8 cellular contexts compared by ENCODE assay signal in genomic region chr1:62784509-62785365, GRCh38. TPM values are rescaled to one million over a fixed set of nuclear protein-coding genes. Genes with fewer than 3 reads are reported as not detected.
DNase-seq lines count a peak whose midpoint lies in the region; ATAC-seq and TF ChIP-seq lines count a peak whose summit lies in the region.

No MANE protein-coding gene starts in this region.

- ATAC-seq in GM21367 (IDR thresholded peaks at IDR 0.05; ENCODE audit: unreplicated experiment), result peak; percentile 18
- ATAC-seq in activated CD8-positive, alpha-beta T cell treated with anti-CD3 and anti-CD28 coated beads, Interleukin-2, amount 10 ng/mL, durations not matched to agents 7 days and 5 days, result peak; percentile 15

- CTCF ChIA-PET in activated CD8-positive, alpha-beta T cell treated with anti-CD3 and anti-CD28 coated beads, Interleukin-2, amount 10 ng/mL, durations not matched to agents 7 days and 5 days (lab: Charles Lee), result interaction anchor here (1.0 kb wide), 1 partner anchor 57 kb away, joined by 3 read pairs; no protein-coding TSS in a partner anchor

- H3K9ac ChIP-seq in ES-I3 (ENCODE audit: low read depth, low read length) (peak overlapping the region; percentile 67), iPS-15b (ENCODE audit: low read depth, low read length) (peak overlapping the region; percentile 85)

- H3K4me1 Mint-ChIP-seq in activated CD8-positive, alpha-beta T cell treated with anti-CD3 and anti-CD28 coated beads, Interleukin-2, amount 10 ng/mL, durations not matched to agents 7 days and 5 days (ENCODE audit: low read depth), result peaks cover 5% of the 10 kb centered on the region

- H3K27me3 ChIP-seq in HL-60 (ENCODE audit: insufficient read depth, poor library complexity, severe bottlenecking), result no peaks in the 10 kb centered on the region
- H3K27me3 ChIP-seq in iPS-15b (ENCODE audit: control insufficient read depth, insufficient read depth, low read length), result no peaks in the 10 kb centered on the region

- H3K4me3 ChIP-seq in HL-60 (replicated peaks; ENCODE audit: insufficient read depth, low read length), result peak overlapping the region; percentile 83
- H3K4me3 ChIP-seq in iPS-15b (ENCODE audit: low read depth, low read length), result peak overlapping the region; percentile 100

- H3K36me3 ChIP-seq in ES-I3 (ENCODE audit: insufficient read depth, low read length) (no peaks in the 10 kb centered on the region), iPS-15b (ENCODE audit: control insufficient read depth, insufficient read depth, low read length) (no peaks in the 10 kb centered on the region)

- H3K27ac Mint-ChIP-seq in activated CD8-positive, alpha-beta T cell treated with anti-CD3 and anti-CD28 coated beads, Interleukin-2, amount 10 ng/mL, durations not matched to agents 7 days and 5 days, result no peak overlapping the region

- no peak for TF ChIP-seq CTCF in HL-60 (IDR thresholded peaks at IDR 0.05; ENCODE audit: insufficient read depth, low read length)

- no peaks in the 10 kb centered on the region for H3K4me1 ChIP-seq in ES-I3 (ENCODE audit: insufficient read depth, low read length)
- no peaks in the 10 kb centered on the region for H3K4me1 ChIP-seq in iPS-15b (ENCODE audit: control insufficient read depth, insufficient read depth, low read length)

- no peaks in the 10 kb centered on the region for H3K9me3 Mint-ChIP-seq in activated CD8-positive, alpha-beta T cell treated with anti-CD3 and anti-CD28 coated beads, Interleukin-2, amount 10 ng/mL, durations not matched to agents 7 days and 5 days (ENCODE audit: insufficient read depth)

- no peaks in the 10 kb centered on the region for H3K9me3 ChIP-seq in ES-I3 (ENCODE audit: control insufficient read depth, insufficient read depth, low read length)
- H3K9me3 ChIP-seq in iPS-15b (ENCODE audit: control insufficient read depth, insufficient read depth, low read length), result no peaks in the 10 kb centered on the region

- no peak overlapping the region for H3K4me3 Mint-ChIP-seq in activated CD8-positive, alpha-beta T cell treated with anti-CD3 and anti-CD28 coated beads, Interleukin-2, amount 10 ng/mL, durations not matched to agents 7 days and 5 days

- H3K27me3 Mint-ChIP-seq in activated CD8-positive, alpha-beta T cell treated with anti-CD3 and anti-CD28 coated beads, Interleukin-2, amount 10 ng/mL, durations not matched to agents 7 days and 5 days (ENCODE audit: low read depth), result peaks cover 6% of the 10 kb centered on the region

- DNase-seq in HL-60 (ENCODE audit: low read depth in 1 of 2, low spot score in 1 of 2), result peak in 1 of 2 experiments; percentile 57
- DNase-seq in activated CD8-positive, alpha-beta T cell treated with anti-CD3 and anti-CD28 coated beads, Interleukin-2, amount 10 ng/mL, durations not matched to agents 7 days and 5 days, result peak; percentile 31
- DNase-seq in stromal cell of bone marrow (ENCODE audit: low read depth), result peak; percentile 6
- no peak for DNase-seq in islet precursor cell
- DNase-seq in activated CD4-positive, CD25-positive, alpha-beta regulatory T cell treated with anti-CD3 and anti-CD28 coated beads, Interleukin-2, amount 50 U/mL, for 72 hours, result no peak

- H3K27ac ChIP-seq in HL-60 (replicated peaks), result peak overlapping the region; percentile 89

- no peaks in the 10 kb centered on the region for H3K36me3 Mint-ChIP-seq in activated CD8-positive, alpha-beta T cell treated with anti-CD3 and anti-CD28 coated beads, Interleukin-2, amount 10 ng/mL, durations not matched to agents 7 days and 5 days (ENCODE audit: low read depth)

- POLR2A ChIA-PET in activated CD8-positive, alpha-beta T cell treated with anti-CD3 and anti-CD28 coated beads, Interleukin-2, amount 10 ng/mL, durations not matched to agents 7 days and 5 days (lab: Charles Lee), result interaction anchor here (0.5 to 0.9 kb wide), 3 partner anchors 107 to 349 kb away, joined by 3 to 4 read pairs (median 3); no protein-coding TSS in a partner anchor

RNA-seq across cellular contexts. Expression of gene ATG4C, which starts 0.8 kb away (rescaled TPM):
- total RNA-seq in activated CD8-positive, alpha-beta T cell treated with anti-CD3 and anti-CD28 coated beads, Interleukin-2, amount 10 ng/mL, durations not matched to agents 7 days and 5 days, result 10 to 100 TPM in 1 of 2 experiments, 1 to 10 TPM in 1; 8.6 to 10.0 TPM

Comparison
In these comparisons a context has a peak if more than half of its experiments do, and no peak if none do; other contexts are left out.
1. DNase-seq: peak in activated CD8-positive, alpha-beta T cell treated with anti-CD3 and anti-CD28 coated beads, Interleukin-2, amount 10 ng/mL, durations not matched to agents 7 days and 5 days (single experiment) and stromal cell of bone marrow (single experiment); none in islet precursor cell (single experiment) and activated CD4-positive, CD25-positive, alpha-beta regulatory T cell treated with anti-CD3 and anti-CD28 coated beads, Interleukin-2, amount 50 U/mL, for 72 hours (single experiment).